ENCODE assay signal across 26 cellular contexts in genomic region chr4:16267639-16268038, GRCh38.
"Had no signal": no experiment of that assay in that cellular context is flagged by ENCODE, and none has a peak within 500 bp of the region (broad histone marks: within the 10 kb centered on the region; RNA-seq: fewer than 3 reads in every experiment).

No MANE protein-coding gene starts in this region.

- H3K4me1 Mint-ChIP-seq: nephron; neural progenitor cell; stimulated activated effector memory CD8-positive, alpha-beta T cell treated with anti-CD3 and anti-CD28 coated beads, Interleukin-12 subunit alpha, Interleukin-12 subunit beta, amount 100 ng/mL, for 72 hours had no signal

- H3K4me2 ChIP-seq: neural progenitor cell had no signal

- H3K27ac Mint-ChIP-seq: naive thymus-derived CD4-positive, alpha-beta T cell; natural killer cell; nephron; neural progenitor cell; progenitor cell of endocrine pancreas; stimulated activated effector memory CD8-positive, alpha-beta T cell treated with anti-CD3 and anti-CD28 coated beads, Interleukin-12 subunit alpha, Interleukin-12 subunit beta, amount 100 ng/mL, for 72 hours; stimulated activated naive B cell treated with anti-CD40 and anti-IgM and Interleukin-4, amounts not matched to agents 10 μg/mL and 1 μg/mL and 100 μg/mL, for 72 hours; stimulated activated naive CD8-positive, alpha-beta T cell treated with anti-CD3 and anti-CD28 coated beads, Interleukin-15, Interleukin-2, amounts not matched to agents 100 ng/mL and 50 ng/mL, for 24 hours; type B pancreatic cell had no signal

- DNase-seq: naive thymus-derived CD4-positive, alpha-beta T cell; natural killer cell; occipital lobe; ovary; posterior cingulate gyrus; psoas muscle; right cardiac atrium; stimulated activated CD4-positive, alpha-beta T cell treated with anti-CD3 and anti-CD28 coated beads, Interleukin-15, amount 100 ng/mL, for 24 hours; stimulated activated CD4-positive, alpha-beta T cell treated with anti-CD3 and anti-CD28 coated beads, Interleukin-4, amount 100 ng/mL, for 24 hours; stimulated activated naive B cell treated with anti-CD40 and anti-IgM and Interleukin-4, amounts not matched to agents 10 μg/mL and 1 μg/mL and 100 μg/mL, for 72 hours; stimulated activated naive CD4-positive, alpha-beta T cell treated with Interleukin-2 at 50 U/mL for 16 hours; stomach; thyroid gland; upper lobe of right lung; uterus had no signal

- H3K27ac ChIP-seq: neural progenitor cell, ovary, parathyroid adenoma, psoas muscle, skin epidermis, stomach, thoracic aorta, thyroid gland, tibial nerve, upper lobe of right lung, uterus had no signal

- H3K79me2 ChIP-seq: parathyroid adenoma had no signal

- H3K4me3 Mint-ChIP-seq: naive thymus-derived CD4-positive, alpha-beta T cell; natural killer cell; nephron; neural progenitor cell; stimulated activated effector memory CD8-positive, alpha-beta T cell treated with anti-CD3 and anti-CD28 coated beads, Interleukin-12 subunit alpha, Interleukin-12 subunit beta, amount 100 ng/mL, for 72 hours; stimulated activated naive B cell treated with anti-CD40 and anti-IgM and Interleukin-4, amounts not matched to agents 10 μg/mL and 1 μg/mL and 100 μg/mL, for 72 hours; stimulated activated naive CD8-positive, alpha-beta T cell treated with anti-CD3 and anti-CD28 coated beads, Interleukin-15, Interleukin-2, amounts not matched to agents 100 ng/mL and 50 ng/mL, for 24 hours; type B pancreatic cell had no signal

- H3K36me3 ChIP-seq: neural progenitor cell, ovary, stomach, thoracic aorta, thyroid gland, tibial nerve, upper lobe of right lung, uterus had no signal

- ATAC-seq: naive thymus-derived CD4-positive, alpha-beta T cell; natural killer cell; psoas muscle; right cardiac atrium; sciatic nerve; stimulated activated effector memory CD8-positive, alpha-beta T cell treated with anti-CD3 and anti-CD28 coated beads, Interleukin-12 subunit alpha, Interleukin-12 subunit beta, amount 100 ng/mL, for 72 hours; stimulated activated naive B cell treated with anti-CD40 and anti-IgM and Interleukin-4, amounts not matched to agents 10 μg/mL and 1 μg/mL and 100 μg/mL, for 72 hours; upper lobe of right lung had no signal

- H3K4me1 ChIP-seq: neural progenitor cell, parathyroid adenoma, thyroid gland, uterus had no signal

- H3K9me3 ChIP-seq: ovary, psoas muscle, stomach, thoracic aorta, thyroid gland, tibial nerve, upper lobe of right lung, uterus had no signal

- H3K4me3 ChIP-seq: neural progenitor cell, ovary, psoas muscle, skin epidermis, stomach, thoracic aorta, thyroid gland, tibial nerve, upper lobe of right lung, uterus had no signal

- H3K27me3 Mint-ChIP-seq: progenitor cell of endocrine pancreas; stimulated activated naive B cell treated with anti-CD40 and anti-IgM and Interleukin-4, amounts not matched to agents 10 μg/mL and 1 μg/mL and 100 μg/mL, for 72 hours; stimulated activated naive CD8-positive, alpha-beta T cell treated with anti-CD3 and anti-CD28 coated beads, Interleukin-15, Interleukin-2, amounts not matched to agents 100 ng/mL and 50 ng/mL, for 24 hours; type B pancreatic cell had no signal

- H3K36me3 Mint-ChIP-seq: naive thymus-derived CD4-positive, alpha-beta T cell; natural killer cell; stimulated activated effector memory CD8-positive, alpha-beta T cell treated with anti-CD3 and anti-CD28 coated beads, Interleukin-12 subunit alpha, Interleukin-12 subunit beta, amount 100 ng/mL, for 72 hours; type B pancreatic cell had no signal

- H3K27me3 ChIP-seq: neural progenitor cell, ovary, stomach, thyroid gland, tibial nerve, upper lobe of right lung, uterus had no signal

- H2AFZ ChIP-seq: neural progenitor cell, parathyroid adenoma had no signal

- H3K9ac ChIP-seq: neural progenitor cell, parathyroid adenoma had no signal

- H3K9me3 Mint-ChIP-seq: naive thymus-derived CD4-positive, alpha-beta T cell; natural killer cell; nephron; neural progenitor cell; stimulated activated effector memory CD8-positive, alpha-beta T cell treated with anti-CD3 and anti-CD28 coated beads, Interleukin-12 subunit alpha, Interleukin-12 subunit beta, amount 100 ng/mL, for 72 hours; stimulated activated naive B cell treated with anti-CD40 and anti-IgM and Interleukin-4, amounts not matched to agents 10 μg/mL and 1 μg/mL and 100 μg/mL, for 72 hours; stimulated activated naive CD8-positive, alpha-beta T cell treated with anti-CD3 and anti-CD28 coated beads, Interleukin-15, Interleukin-2, amounts not matched to agents 100 ng/mL and 50 ng/mL, for 24 hours; type B pancreatic cell had no signal
